Comparison of ENCODE assay signal across 10 cellular contexts in genomic region chr4:165331316-165331715, GRCh38. TPM values are rescaled to one million over a fixed set of nuclear protein-coding genes. Genes with fewer than 3 reads are reported as not detected.
DNase-seq lines count a peak whose midpoint lies in the region; ATAC-seq and TF ChIP-seq lines count a peak whose summit lies in the region.
"Had no signal": no experiment of that assay in that cellular context is flagged by ENCODE, and none has a peak within 500 bp of the region (broad histone marks: within the 10 kb centered on the region; RNA-seq: fewer than 3 reads in every experiment).

No MANE protein-coding gene starts in this region.

- H3K4me3 ChIP-seq in epithelial cell of proximal tubule (ENCODE audit: low read depth, low read length) (peak overlapping the region; percentile 32), skeletal muscle satellite cell (ENCODE audit: low read length) (peak overlapping the region; percentile 28)

- peak overlapping the region; percentile 91 for H3K27ac Mint-ChIP-seq in activated T-cell treated with anti-CD3 and anti-CD28 coated beads, Interleukin-2, amount 50 U/mL, for 24 hours
- H3K27ac Mint-ChIP-seq in T-helper 1 cell treated with Interleukin-12 subunit alpha and Interleukin-12 subunit beta and Interleukin-4 antibody, amounts not matched to agents 30 μg/mL and 1 μg/mL, for 36 hours: peak overlapping the region; percentile 73

- H3K4me2 ChIP-seq in skeletal muscle satellite cell (ENCODE audit: low read length): peak overlapping the region; percentile 90

- peaks cover 39% of the 10 kb centered on the region for H3K4me1 ChIP-seq in skeletal muscle satellite cell (ENCODE audit: control insufficient read depth, insufficient read depth, low read length)

- no peaks in the 10 kb centered on the region for H3K9me3 ChIP-seq in skeletal muscle satellite cell (replicated peaks; ENCODE audit: low read length)

- no peak for TF ChIP-seq CTCF in epithelial cell of proximal tubule (conservative IDR thresholded peaks at IDR 0.05; ENCODE audit: low read depth, low read length)

- peaks cover 44% of the 10 kb centered on the region for H3K4me1 Mint-ChIP-seq in activated T-cell treated with anti-CD3 and anti-CD28 coated beads, Interleukin-2, amount 50 U/mL, for 24 hours (ENCODE audit: low read depth)
- H3K4me1 Mint-ChIP-seq in T-helper 1 cell treated with Interleukin-12 subunit alpha and Interleukin-12 subunit beta and Interleukin-4 antibody, amounts not matched to agents 30 μg/mL and 1 μg/mL, for 36 hours (ENCODE audit: low read depth): peaks cover 47% of the 10 kb centered on the region

- no peaks in the 10 kb centered on the region for H3K27me3 ChIP-seq in skeletal muscle satellite cell (ENCODE audit: control insufficient read depth, insufficient read depth, low read length)

- peaks cover 18% of the 10 kb centered on the region for H3K36me3 ChIP-seq in skeletal muscle satellite cell (ENCODE audit: insufficient read depth, low read length)

- ATAC-seq in HG02970 (IDR thresholded peaks at IDR 0.05; ENCODE audit: low FRiP score, unreplicated experiment) (no peak), SK-N-SH treated with all-trans-retinoic acid at 6 μM for 48 hours (no peak)

- H3K4me3 Mint-ChIP-seq in activated T-cell treated with anti-CD3 and anti-CD28 coated beads, Interleukin-2, amount 50 U/mL, for 24 hours: peak overlapping the region; percentile 56
- H3K4me3 Mint-ChIP-seq in T-helper 1 cell treated with Interleukin-12 subunit alpha and Interleukin-12 subunit beta and Interleukin-4 antibody, amounts not matched to agents 30 μg/mL and 1 μg/mL, for 36 hours: peak overlapping the region; percentile 65

- H3K9ac ChIP-seq in skeletal muscle satellite cell (ENCODE audit: low read depth, low read length): no peak overlapping the region

- H3K36me3 Mint-ChIP-seq in activated T-cell treated with anti-CD3 and anti-CD28 coated beads, Interleukin-2, amount 50 U/mL, for 24 hours (ENCODE audit: low read depth): peaks cover 56% of the 10 kb centered on the region
- H3K36me3 Mint-ChIP-seq in T-helper 1 cell treated with Interleukin-12 subunit alpha and Interleukin-12 subunit beta and Interleukin-4 antibody, amounts not matched to agents 30 μg/mL and 1 μg/mL, for 36 hours (ENCODE audit: low read depth): peaks cover 26% of the 10 kb centered on the region

- H3K27me3 Mint-ChIP-seq in activated T-cell treated with anti-CD3 and anti-CD28 coated beads, Interleukin-2, amount 50 U/mL, for 24 hours: no peaks in the 10 kb centered on the region
- no peaks in the 10 kb centered on the region for H3K27me3 Mint-ChIP-seq in T-helper 1 cell treated with Interleukin-12 subunit alpha and Interleukin-12 subunit beta and Interleukin-4 antibody, amounts not matched to agents 30 μg/mL and 1 μg/mL, for 36 hours (ENCODE audit: low read depth)

- no peaks in the 10 kb centered on the region for H3K9me3 Mint-ChIP-seq in activated T-cell treated with anti-CD3 and anti-CD28 coated beads, Interleukin-2, amount 50 U/mL, for 24 hours
- no peaks in the 10 kb centered on the region for H3K9me3 Mint-ChIP-seq in T-helper 1 cell treated with Interleukin-12 subunit alpha and Interleukin-12 subunit beta and Interleukin-4 antibody, amounts not matched to agents 30 μg/mL and 1 μg/mL, for 36 hours

- no peak for DNase-seq in activated T-cell treated with anti-CD3 and anti-CD28 coated beads, Interleukin-2, amount 50 U/mL, for 24 hours
- no peak for DNase-seq in activated T-cell treated with anti-CD3 and anti-CD28 coated beads for 4 hours
- no peak for DNase-seq in epithelial cell of proximal tubule (ENCODE audit: low read depth)
- DNase-seq in medulla oblongata (ENCODE audit: extremely low spot score): no peak
- DNase-seq: activated effector memory CD4-positive, alpha-beta T cell treated with anti-CD3 and anti-CD28 coated beads, Interleukin-2, amount 50 U/mL, for 16 hours; SW 1271 had no signal

TF ChIP-seq in SK-N-SH treated with all-trans-retinoic acid at 6 μM for 48 hours, 23 proteins besides CTCF, POLR2A, EP300 and RAD21:
- no peak for TF ChIP-seq CSDC2 (CRISPR knock-in tag; IDR thresholded peaks at IDR 0.05)
- TF ChIP-seq PATZ1 (CRISPR knock-in tag; IDR thresholded peaks at IDR 0.05; ENCODE audit: borderline replicate concordance): no peak
- no peak for TF ChIP-seq PPARA (CRISPR knock-in tag; IDR thresholded peaks at IDR 0.05; ENCODE audit: borderline replicate concordance)
- no peak for TF ChIP-seq ZNF565 (CRISPR knock-in tag; conservative IDR thresholded peaks at IDR 0.05; ENCODE audit: low read depth)
- TF ChIP-seq ZFP3 (CRISPR knock-in tag; IDR thresholded peaks at IDR 0.05): no peak
- TF ChIP-seq OSR1 (CRISPR knock-in tag; IDR thresholded peaks at IDR 0.05): no peak
- no peak for TF ChIP-seq ZNF8 (CRISPR knock-in tag; IDR thresholded peaks at IDR 0.05)
- TF ChIP-seq ESRRG (CRISPR knock-in tag; IDR thresholded peaks at IDR 0.05): no peak
- no peak for TF ChIP-seq POU6F1 (CRISPR knock-in tag; IDR thresholded peaks at IDR 0.05; ENCODE audit: borderline replicate concordance, low read depth)
- no peak for TF ChIP-seq TCF4 (CRISPR knock-in tag; IDR thresholded peaks at IDR 0.05; ENCODE audit: borderline replicate concordance)
- TF ChIP-seq ARNTL (CRISPR knock-in tag; IDR thresholded peaks at IDR 0.05; ENCODE audit: borderline replicate concordance, low read depth): no peak
- TF ChIP-seq ZFP30 (CRISPR knock-in tag; IDR thresholded peaks at IDR 0.05): no peak
- TF ChIP-seq BACH2 (CRISPR knock-in tag; IDR thresholded peaks at IDR 0.05; ENCODE audit: borderline replicate concordance): no peak
- TF ChIP-seq GLIS3 (CRISPR knock-in tag; IDR thresholded peaks at IDR 0.05): no peak
- no peak for TF ChIP-seq TSHZ2 (CRISPR knock-in tag; IDR thresholded peaks at IDR 0.05)
- TF ChIP-seq ISL1 (CRISPR knock-in tag; IDR thresholded peaks at IDR 0.05): no peak
- no peak for TF ChIP-seq TOX (CRISPR knock-in tag; IDR thresholded peaks at IDR 0.05; ENCODE audit: borderline replicate concordance)

RNA-seq across cellular contexts. Expression of gene MSMO1, which starts 3.8 kb away (rescaled TPM):
- total RNA-seq in epithelial cell of proximal tubule: 96.7 and 237 TPM in 2 replicates
- total RNA-seq in skeletal muscle satellite cell (2012; rRNA removed): 82.1 and 226 TPM in 2 replicates

RNA-seq across cellular contexts. Expression of gene CPE, which starts 47.5 kb away (rescaled TPM):
- 10.6 and 10.7 TPM in 2 replicates for total RNA-seq in epithelial cell of proximal tubule
- 3.1 and 3.3 TPM in 2 replicates for total RNA-seq in skeletal muscle satellite cell (2012; rRNA removed)
